Comparison of ENCODE assay signal across 21 cellular contexts in genomic region chr12:89326260-89327040, GRCh38. TPM values are rescaled to one million over a fixed set of nuclear protein-coding genes. Genes with fewer than 3 reads are reported as not detected.
DNase-seq lines count a peak whose midpoint lies in the region; ATAC-seq, FAIRE-seq and TF ChIP-seq lines count a peak whose summit lies in the region.
"Had no signal": no experiment of that assay in that cellular context is flagged by ENCODE, and none has a peak within 500 bp of the region (broad histone marks: within the 10 kb centered on the region; RNA-seq: fewer than 3 reads in every experiment).

No MANE protein-coding gene starts in this region.

- H3K27me3 ChIP-seq in body of pancreas (no peaks in the 10 kb centered on the region), neuronal stem cell (ENCODE audit: control insufficient read depth in 3 of 3, insufficient read depth in 3 of 3, low read depth in 1 of 3, low read length in 3 of 3) (no peaks in the 10 kb centered on the region)
- H3K27me3 ChIP-seq in CD8-positive, alpha-beta memory T cell (ENCODE audit: insufficient read depth, low read length, poor library complexity, severe bottlenecking) = no peaks in the 10 kb centered on the region
- H3K27me3 ChIP-seq: dorsolateral prefrontal cortex, heart left ventricle had no signal

- no peak overlapping the region for H2BK120ac ChIP-seq in neuronal stem cell (ENCODE audit: low read depth, low read length)

- H2AK5ac ChIP-seq in neuronal stem cell (ENCODE audit: low read depth, low read length) = no peak overlapping the region

- H4K8ac ChIP-seq in neuronal stem cell (ENCODE audit: low read depth, low read length) = no peak overlapping the region

- H3K18ac ChIP-seq in neuronal stem cell (ENCODE audit: low read length) = no peak overlapping the region

- intact Hi-C loops in body of pancreas (cut with DNase I) (no loop called here), kidney (cut with DNase I) (no loop called here)

- no peaks in the 10 kb centered on the region for H3K79me1 ChIP-seq in neuronal stem cell (ENCODE audit: low read depth, low read length)

- H3K4me3 Mint-ChIP-seq in T-helper 2 cell treated with Interferon-gamma antibody and Interleukin-4, amounts not matched to agents 5 μg/mL and 100 μg/mL, for 36 hours = no peak overlapping the region
- no peak overlapping the region for H3K4me3 Mint-ChIP-seq in CD8-positive, alpha-beta memory T cell
- H3K4me3 Mint-ChIP-seq: activated CD4-positive, alpha-beta T cell treated with anti-CD3 and anti-CD28 coated beads, Interleukin-2, amount 10 ng/mL, durations not matched to agents 7 days and 5 days; CD8-positive, alpha-beta T cell; stimulated activated naive CD8-positive, alpha-beta T cell treated with anti-CD3 and anti-CD28 coated beads, Interleukin-15, Interleukin-2, amounts not matched to agents 100 ng/mL and 50 ng/mL, for 24 hours had no signal

- H3K9me3 Mint-ChIP-seq in T-helper 2 cell treated with Interferon-gamma antibody and Interleukin-4, amounts not matched to agents 5 μg/mL and 100 μg/mL, for 36 hours = peaks cover 16% of the 10 kb centered on the region
- H3K9me3 Mint-ChIP-seq in CD8-positive, alpha-beta memory T cell = peaks cover 4 to 11% (median 10%) of the 10 kb centered on the region in 5 donors

- H3K4me1 ChIP-seq in body of pancreas = peaks cover 19% of the 10 kb centered on the region
- H3K4me1 ChIP-seq in kidney (ENCODE audit: control insufficient read depth in 1 of 2, insufficient read depth in 1 of 2, low read depth in 1 of 2, low read length in 2 of 2) = peaks cover 3 to 15% of the 10 kb centered on the region in 2 donors
- peaks cover 26 to 42% of the 10 kb centered on the region in 2 donors for H3K4me1 ChIP-seq in neuronal stem cell (ENCODE audit: control insufficient read depth in 2 of 2, insufficient read depth in 1 of 2, low read depth in 1 of 2, low read length in 2 of 2)
- no peaks in the 10 kb centered on the region for H3K4me1 ChIP-seq in CD8-positive, alpha-beta memory T cell (ENCODE audit: insufficient read depth, low read length)
- H3K4me1 ChIP-seq: psoas muscle had no signal

- H3K9me3 ChIP-seq in body of pancreas (no peaks in the 10 kb centered on the region), kidney (ENCODE audit: control insufficient read depth in 1 of 2, low read length in 2 of 2) (no peaks in the 10 kb centered on the region), neuronal stem cell (replicated peaks in 1 of 2; ENCODE audit: control insufficient read depth in 2 of 2, insufficient read depth in 1 of 2, low read depth in 1 of 2, low read length in 2 of 2) (peaks cover 0 to 10% of the 10 kb centered on the region in 2 donors)
- H3K9me3 ChIP-seq in CD8-positive, alpha-beta memory T cell (ENCODE audit: low read length) = no peaks in the 10 kb centered on the region

- H3K4me2 ChIP-seq in neuronal stem cell (ENCODE audit: insufficient read depth, low read length, poor library complexity, severe bottlenecking) = no peak overlapping the region

- H3K27ac Mint-ChIP-seq in T-helper 2 cell treated with Interferon-gamma antibody and Interleukin-4, amounts not matched to agents 5 μg/mL and 100 μg/mL, for 36 hours = no peak overlapping the region
- no peak overlapping the region for H3K27ac Mint-ChIP-seq in CD8-positive, alpha-beta memory T cell
- H3K27ac Mint-ChIP-seq: activated CD4-positive, alpha-beta T cell treated with anti-CD3 and anti-CD28 coated beads, Interleukin-2, amount 10 ng/mL, durations not matched to agents 7 days and 5 days; CD8-positive, alpha-beta T cell had no signal

- CTCF ChIA-PET in CD8-positive, alpha-beta memory T cell (lab: Charles Lee) = interaction anchor here (1.4 kb wide), 1 partner anchor 29 kb away, joined by 3 read pairs; no protein-coding TSS in a partner anchor

- no peak overlapping the region for H2BK15ac ChIP-seq in neuronal stem cell (ENCODE audit: low read length)

- no peak overlapping the region for H2BK12ac ChIP-seq in neuronal stem cell (ENCODE audit: low read length)

- H3K23ac ChIP-seq in neuronal stem cell (ENCODE audit: low read depth, low read length, poor library complexity) = no peak overlapping the region

- no peaks in the 10 kb centered on the region for H3K27me3 Mint-ChIP-seq in T-helper 2 cell treated with Interferon-gamma antibody and Interleukin-4, amounts not matched to agents 5 μg/mL and 100 μg/mL, for 36 hours (ENCODE audit: low read depth)
- peaks cover 5 to 20% of the 10 kb centered on the region in 2 donors for H3K27me3 Mint-ChIP-seq in CD8-positive, alpha-beta memory T cell
- H3K27me3 Mint-ChIP-seq: activated CD4-positive, alpha-beta T cell treated with anti-CD3 and anti-CD28 coated beads, Interleukin-2, amount 10 ng/mL, durations not matched to agents 7 days and 5 days; stimulated activated naive CD8-positive, alpha-beta T cell treated with anti-CD3 and anti-CD28 coated beads, Interleukin-15, Interleukin-2, amounts not matched to agents 100 ng/mL and 50 ng/mL, for 24 hours had no signal

- H2BK5ac ChIP-seq in neuronal stem cell (ENCODE audit: low read length) = no peak overlapping the region

- no peak for TF ChIP-seq CTCF in body of pancreas (IDR thresholded peaks at IDR 0.05)
- no peak for TF ChIP-seq CTCF in kidney (IDR thresholded peaks at IDR 0.05; ENCODE audit: borderline replicate concordance, extremely low read depth, insufficient read depth)
- TF ChIP-seq CTCF in D721Med (IDR thresholded peaks at IDR 0.05; ENCODE audit: insufficient read depth, missing control alignments) = no peak

- no peak overlapping the region for H4K91ac ChIP-seq in neuronal stem cell (ENCODE audit: low read depth, low read length, poor library complexity)

- no peak for FAIRE-seq in kidney (lab: Jason Lieb, UNC)
- FAIRE-seq in D721Med (lab: Jason Lieb, UNC) = no peak
- FAIRE-seq: urothelium cell line had no signal

- DNase-seq in ELF-1 (ENCODE audit: low read depth, low spot score) = peak; percentile 81
- no peak for DNase-seq in body of pancreas
- peak; percentile 68 for DNase-seq in kidney
- peak; percentile 77 for DNase-seq in neuronal stem cell (ENCODE audit: low spot score)
- DNase-seq in T-helper 2 cell treated with Interferon-gamma antibody and Interleukin-4, amounts not matched to agents 5 μg/mL and 100 μg/mL, for 36 hours (ENCODE audit: low spot score) = no peak
- no peak for DNase-seq in germinal center (ENCODE audit: low spot score)
- no peak for DNase-seq in D721Med (ENCODE audit: insufficient read length, low spot score)
- DNase-seq in CD8-positive, alpha-beta memory T cell = no peak
- DNase-seq: activated CD4-positive, alpha-beta T cell treated with anti-CD3 and anti-CD28 coated beads, Interleukin-2, amount 10 ng/mL, durations not matched to agents 7 days and 5 days; activated naive CD4-positive, alpha-beta T cell treated with anti-CD3 and anti-CD28 coated beads, Interleukin-2, amount 50 U/mL, for 16 hours; CD8-positive, alpha-beta T cell; dorsolateral prefrontal cortex; EL; heart left ventricle; kidney glomerular epithelial cell; NCI-H1694 treated with DMSO at 0.1 percent for 48 hours; NCI-H446 treated with DMSO at 0.1 percent for 48 hours; psoas muscle; SIG-M5 had no signal

- no peak overlapping the region for H3K14ac ChIP-seq in neuronal stem cell (ENCODE audit: low read length)

- TF ChIP-seq POLR2A in body of pancreas (IDR thresholded peaks at IDR 0.05) = no peak

- H3K4ac ChIP-seq in neuronal stem cell (ENCODE audit: low read length) = no peak overlapping the region

- H3K4me3 ChIP-seq in body of pancreas (no peak overlapping the region), kidney (ENCODE audit: low read length in 2 of 2) (no peak overlapping the region), neuronal stem cell (ENCODE audit: low read length in 2 of 2) (no peak overlapping the region)
- H3K4me3 ChIP-seq in CD8-positive, alpha-beta memory T cell (ENCODE audit: low read length) = no peak overlapping the region
- H3K4me3 ChIP-seq: dorsolateral prefrontal cortex, heart left ventricle, psoas muscle had no signal

- no peak overlapping the region for H3K9ac ChIP-seq in kidney (ENCODE audit: low read length in 2 of 2)
- H3K9ac ChIP-seq in neuronal stem cell (ENCODE audit: low read depth, low read length, poor library complexity) = no peak overlapping the region

- no peaks in the 10 kb centered on the region for H3K36me3 ChIP-seq in body of pancreas (replicated peaks in 1 of 2; ENCODE audit: insufficient read depth in 1 of 2, low read depth in 2 of 2)
- H3K36me3 ChIP-seq in kidney (ENCODE audit: control insufficient read depth in 1 of 2, insufficient read depth in 2 of 2, low read length in 2 of 2) = no peaks in the 10 kb centered on the region
- H3K36me3 ChIP-seq in neuronal stem cell (replicated peaks in 1 of 2; ENCODE audit: control insufficient read depth in 2 of 2, insufficient read depth in 2 of 2, low read length in 2 of 2) = no peaks in the 10 kb centered on the region
- H3K36me3 ChIP-seq in CD8-positive, alpha-beta memory T cell (ENCODE audit: insufficient read depth, low read length) = no peaks in the 10 kb centered on the region
- H3K36me3 ChIP-seq: heart left ventricle had no signal

- H3K4me1 Mint-ChIP-seq in T-helper 2 cell treated with Interferon-gamma antibody and Interleukin-4, amounts not matched to agents 5 μg/mL and 100 μg/mL, for 36 hours (ENCODE audit: low read depth) = peaks cover 39% of the 10 kb centered on the region
- no peaks in the 10 kb centered on the region for H3K4me1 Mint-ChIP-seq in CD8-positive, alpha-beta memory T cell

- ATAC-seq in body of pancreas = peak; percentile 28
- ATAC-seq: CD8-positive, alpha-beta T cell; psoas muscle had no signal

- POLR2A ChIA-PET in CD8-positive, alpha-beta memory T cell (lab: Charles Lee) = no interaction called here

- peaks cover 8% of the 10 kb centered on the region for H3K36me3 Mint-ChIP-seq in T-helper 2 cell treated with Interferon-gamma antibody and Interleukin-4, amounts not matched to agents 5 μg/mL and 100 μg/mL, for 36 hours (ENCODE audit: low read depth)
- peaks cover 0 to 12% (median 2%) of the 10 kb centered on the region in 3 donors for H3K36me3 Mint-ChIP-seq in CD8-positive, alpha-beta memory T cell
- H3K36me3 Mint-ChIP-seq: CD8-positive, alpha-beta T cell had no signal

- peak overlapping the region; percentile 2 for H2AFZ ChIP-seq in neuronal stem cell (ENCODE audit: low read length)

- H3K27ac ChIP-seq in body of pancreas = no peak overlapping the region
- H3K27ac ChIP-seq in kidney (ENCODE audit: low read depth in 2 of 2, low read length in 2 of 2) = peak overlapping the region in 1 of 2 donors; percentile 18
- peak overlapping the region; percentile 78 for H3K27ac ChIP-seq in neuronal stem cell (replicated peaks; ENCODE audit: low read length)
- H3K27ac ChIP-seq in CD8-positive, alpha-beta memory T cell (ENCODE audit: low read depth, low read length) = no peak overlapping the region
- H3K27ac ChIP-seq: psoas muscle had no signal

- 70 to 77% methylated on average over 9 of the region's 9 CpGs for WGBS in body of pancreas, 2 donors
- WGBS in neuronal stem cell (ENCODE audit: extremely low coverage in 2 of 2, insufficient read length in 2 of 2, insufficient replicate concordance in 1 of 2), 2 donors = no CpG with 5 or more reads among the region's 9 CpGs

RNA-seq across cellular contexts. Expression of gene DUSP6, which starts 25.9 kb away (rescaled TPM):
- total RNA-seq in body of pancreas = 10 to 100 TPM; 21.3 to 49.8 TPM
- 91.8 TPM for total RNA-seq in kidney
- polyA plus RNA-seq in kidney (ENCODE audit: insufficient read depth, low read depth, low replicate concordance) = 35.3 TPM
- polyA plus RNA-seq in neuronal stem cell (2013, experiment 1 of 2) = 22.5 TPM
- polyA plus RNA-seq in neuronal stem cell (2013, experiment 2 of 2) = 21.8 TPM
- total RNA-seq in CD8-positive, alpha-beta memory T cell = 10 to 100 TPM; 23.4 to 24.8 TPM
- polyA plus RNA-seq in CD8-positive, alpha-beta memory T cell = 3.8 TPM

Comparison
In these comparisons a context has a peak if more than half of its experiments do, and no peak if none do; other contexts are left out.
1. DNase-seq: peak in ELF-1 (single experiment), kidney (single experiment) and neuronal stem cell (single experiment); none in body of pancreas (0 of 4), T-helper 2 cell treated with Interferon-gamma antibody and Interleukin-4, amounts not matched to agents 5 μg/mL and 100 μg/mL, for 36 hours (single experiment), germinal center (single experiment), D721Med (single experiment) and CD8-positive, alpha-beta memory T cell (0 of 5).